ENCODE assay signal across 8 cellular contexts in the genomic region with DNA sequence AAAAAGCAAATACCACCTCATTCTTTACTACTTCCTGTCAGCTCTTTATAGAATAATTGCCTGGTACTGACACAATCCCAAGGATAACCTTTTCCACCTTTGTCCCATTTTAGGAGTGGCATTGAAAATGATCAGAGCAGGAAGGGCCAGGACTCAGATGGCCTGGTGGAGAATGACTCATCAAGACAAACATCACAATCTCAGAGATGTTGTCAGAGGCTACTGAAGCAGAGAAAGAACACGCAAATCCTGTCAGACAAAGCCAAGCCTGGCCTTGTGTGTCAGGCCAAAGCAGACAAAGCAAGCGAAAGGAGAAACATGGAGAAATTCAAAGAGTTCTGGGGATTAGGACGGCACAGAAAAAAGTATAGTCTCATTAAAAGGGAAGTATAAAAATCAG. TPM values are rescaled to one million over a fixed set of nuclear protein-coding genes. Genes with fewer than 3 reads are reported as not detected.
A peak's percentile ranks its signal among the peaks of the same experiment; 100 is the strongest.
DNase-seq lines count a peak whose midpoint lies in the region; ATAC-seq and TF ChIP-seq lines count a peak whose summit lies in the region.

No MANE protein-coding gene starts in this region.

- H3K4me3 Mint-ChIP-seq in Calu3 (ENCODE audit: low read depth, unreplicated experiment) = peak overlapping the region; percentile 20

- no peaks in the 10 kb centered on the region for H3K9me3 Mint-ChIP-seq in Calu3 (ENCODE audit: low read depth, unreplicated experiment)

- TF ChIP-seq CTCF in Calu3 (IDR thresholded peaks at IDR 0.05; ENCODE audit: unreplicated experiment) (no peak), GM20000 (IDR thresholded peaks at IDR 0.05; ENCODE audit: extremely low read depth, missing control alignments) (no peak)

- peaks cover 5% of the 10 kb centered on the region for H3K36me3 Mint-ChIP-seq in Calu3 (ENCODE audit: insufficient read depth, unreplicated experiment)

- H3K4me1 Mint-ChIP-seq in Calu3 (ENCODE audit: low read depth, unreplicated experiment) = peaks cover 9% of the 10 kb centered on the region

- intact Hi-C loops in Calu3 (cut with micrococcal nuclease; ENCODE audit: unreplicated experiment) = loop anchor here (5.0 kb wide), 1 partner anchor 42 kb away; a partner anchor contains a TSS

- DNase-seq in Calu3 (peak; percentile 37), NCI-H2196 (lab: John Stamatoyannopoulos, UW; ENCODE audit: unreplicated experiment) (peak; percentile 49), dermis blood vessel endothelial cell (peak; percentile 92), mucosa of gallbladder (ENCODE audit: low spot score) (peak; percentile 49), SKM-1 treated with dmso at 0.1 percent for 144 hours (lab: John Stamatoyannopoulos, UW; ENCODE audit: unreplicated experiment) (no peak), Kasumi-1 (lab: John Stamatoyannopoulos, UW) (no peak), GM20000 (ENCODE audit: low spot score) (no peak)

- no peak for ATAC-seq in HG02763 (IDR thresholded peaks at IDR 0.05; ENCODE audit: unreplicated experiment)

- H3K27ac Mint-ChIP-seq in Calu3 (ENCODE audit: unreplicated experiment) = peak overlapping the region; percentile 84

- BruUV-seq in Calu3 (replicated peaks; lab: Mats Ljungman, UMichigan) = no TSS peak

- CTCF ChIA-PET in Calu3 (lab: Charles Lee) = no interaction called here

- no peaks in the 10 kb centered on the region for H3K27me3 Mint-ChIP-seq in Calu3 (ENCODE audit: unreplicated experiment)

RNA-seq across cellular contexts. Expression of a gene that starts 40.9 kb away (rescaled TPM):
- 10.5 and 14.5 TPM in 2 replicates for total RNA-seq in Calu3 (2022)
- total RNA-seq in dermis blood vessel endothelial cell = 3.6 and 7.3 TPM in 2 replicates
- total RNA-seq in mucosa of gallbladder = 13.5 TPM

RNA-seq across cellular contexts. Expression of a gene that starts 48.7 kb away (rescaled TPM):
- total RNA-seq in Calu3 (2022) = 15.3 and 17.7 TPM in 2 replicates
- total RNA-seq in dermis blood vessel endothelial cell = 22.8 and 23.0 TPM in 2 replicates
- total RNA-seq in mucosa of gallbladder = 15.0 TPM

Comparison
In these comparisons a context has a peak if more than half of its experiments do, and no peak if none do; other contexts are left out.
1. DNase-seq: peak in Calu3 (single experiment), NCI-H2196 (single experiment), dermis blood vessel endothelial cell (single experiment) and mucosa of gallbladder (single experiment); none in SKM-1 treated with dmso at 0.1 percent for 144 hours (single experiment), Kasumi-1 (0 of 2) and GM20000 (single experiment).